Comparison of ENCODE assay signal across 9 cellular contexts in genomic region chr7:149239345-149240143, GRCh38. TPM values are rescaled to one million over a fixed set of nuclear protein-coding genes. Genes with fewer than 3 reads are reported as not detected.
DNase-seq lines count a peak whose midpoint lies in the region; ATAC-seq, FAIRE-seq and TF ChIP-seq lines count a peak whose summit lies in the region.
"Had no signal": no experiment of that assay in that cellular context is flagged by ENCODE, and none has a peak within 500 bp of the region (broad histone marks: within the 10 kb centered on the region; RNA-seq: fewer than 3 reads in every experiment).

ZNF212 (plus strand) TSS chr7:149239651; CDS start chr7:149239779, 128 bp downstream.

- intact Hi-C loops in HepG2 (cut with micrococcal nuclease; ENCODE audit: unreplicated experiment): loop anchor here (5.0 kb wide), 1 partner anchor 42 kb away; the partner anchor contains the start of gene ZNF282

- BruUV-seq in HepG2 (replicated peaks; lab: Mats Ljungman, UMichigan): no TSS peak

- no peaks in the 10 kb centered on the region for H3K9me3 ChIP-seq in HepG2 (ENCODE audit: low read length)

- peak; percentile 57 for TF ChIP-seq RAD21 in HepG2 (CRISPR knock-in tag; IDR thresholded peaks at IDR 0.05)

- TF ChIP-seq EP300 in HepG2 (IDR thresholded peaks at IDR 0.05; ENCODE audit: low read depth in 2 of 2, low read length in 2 of 2): peak in 1 of 2 experiments; percentile 10; a peak in 1 of 4 replicates
- peak; percentile 40; the same call in 1 of the 2 replicates for TF ChIP-seq EP300 in HepG2 (CRISPR knock-in tag; IDR thresholded peaks at IDR 0.05; ENCODE audit: borderline replicate concordance)

- peak within 1 kb of the TSS; percentile 96 for H3K4me2 ChIP-seq in HepG2 (ENCODE audit: low read depth, low read length)

- ATAC-seq in GM19324 (IDR thresholded peaks at IDR 0.05; ENCODE audit: low FRiP score, unreplicated experiment) (peak; percentile 98), HG03460 (IDR thresholded peaks at IDR 0.05; ENCODE audit: unreplicated experiment) (peak; percentile 100), HepG2 (peak; percentile 100)

- WGBS in HepG2 (ENCODE audit: low lambda C conversion rate): under 1% methylated on average over 15 of the region's 64 CpGs

- peak; percentile 22 to 90 (median 84) for DNase-seq in C1 segment of cervical spinal cord (lab: John Stamatoyannopoulos, UW)
- DNase-seq in NCI-H526 (lab: John Stamatoyannopoulos, UW): peak; percentile 89 to 96
- DNase-seq in activated CD4-positive, alpha-beta T cell treated with anti-CD3 and anti-CD28 coated beads for 48 hours: peak; percentile 93
- DNase-seq in coronary artery (ENCODE audit: low spot score): peak; percentile 92
- DNase-seq in HepG2 (ENCODE audit: low spot score): peak; percentile 86
- peak; percentile 90 for DNase-seq in stimulated activated CD4-positive, alpha-beta T cell treated with anti-CD3 and anti-CD28 coated beads, Interleukin-4, amount 100 ng/mL, for 1 hour

- H3K27ac ChIP-seq in coronary artery (peak within 1 kb of the TSS; percentile 51 to 82), HepG2 (ENCODE audit: extremely low read length, insufficient read depth, low read length) (peak within 1 kb of the TSS; percentile 50)

- H3K4me3 ChIP-seq in coronary artery (peak within 1 kb of the TSS; percentile 96), HepG2 (replicated peaks in 1 of 3; ENCODE audit: insufficient read depth in 1 of 3, low read depth in 2 of 3, low read length in 3 of 3) (peak within 1 kb of the TSS; percentile 86 to 94 (median 90))

- POLR2A ChIA-PET in HepG2 (lab: Yijun Ruan, JAX): no interaction called here

- H3K79me2 ChIP-seq in HepG2 (ENCODE audit: insufficient read depth, low read length): peaks cover 20% of the 10 kb centered on the region

- CTCF ChIA-PET in HepG2 (lab: Yijun Ruan, JAX; ENCODE audit: low intra/inter-chr PET ratio, low total read pairs): interaction anchor here (1.4 kb wide), 1 partner anchor 258 kb away, joined by 4 read pairs; the partner anchor contains the start of gene ZNF746

- H3K27me3 ChIP-seq in HepG2 (ENCODE audit: control insufficient read depth in 1 of 2, insufficient read depth in 2 of 2, low read length in 2 of 2): no peaks in the 10 kb centered on the region; a peak in 1 of 5 replicates

- peaks cover 4% of the 10 kb centered on the region; the same call in 1 of the 2 replicates for H4K20me1 ChIP-seq in HepG2 (ENCODE audit: insufficient read depth, low read length)

- in situ Hi-C loops in HepG2 (cut with HindIII; ENCODE audit: extremely low pct_ligation_motif_present, low pct_unique_long_range_greater_than_20kb): no loop called here

- H2AFZ ChIP-seq in HepG2 (ENCODE audit: low read length): peak within 1 kb of the TSS; percentile 99

- no peak for FAIRE-seq in HepG2 (lab: Jason Lieb, UNC)
- FAIRE-seq: islet of Langerhans had no signal

- H3K36me3 ChIP-seq in HepG2 (replicated peaks in 1 of 2; ENCODE audit: control insufficient read depth in 1 of 2, insufficient read depth in 2 of 2, low read length in 2 of 2): no peaks in the 10 kb centered on the region

- TF ChIP-seq CTCF in coronary artery (IDR thresholded peaks at IDR 0.05) (peak; percentile 78), HepG2 (CRISPR knock-in tag; IDR thresholded peaks at IDR 0.05) (peak; percentile 99)

- peak; percentile 47 to 71; a peak in 2 of 4 replicates for TF ChIP-seq POLR2A in HepG2 (IDR thresholded peaks at IDR 0.05; ENCODE audit: insufficient read depth in 1 of 2, low read depth in 2 of 2, low read length in 2 of 2)

- peaks cover 44% of the 10 kb centered on the region for H3K4me1 ChIP-seq in HepG2 (ENCODE audit: insufficient read depth, low read length)

- H3K9ac ChIP-seq in HepG2 (ENCODE audit: insufficient read depth, low read depth, low read length): peak within 1 kb of the TSS; percentile 84

TF ChIP-seq in HepG2, 621 proteins besides CTCF, POLR2A, EP300 and RAD21 (continues in another document):
- TF ChIP-seq, protein P1, sequence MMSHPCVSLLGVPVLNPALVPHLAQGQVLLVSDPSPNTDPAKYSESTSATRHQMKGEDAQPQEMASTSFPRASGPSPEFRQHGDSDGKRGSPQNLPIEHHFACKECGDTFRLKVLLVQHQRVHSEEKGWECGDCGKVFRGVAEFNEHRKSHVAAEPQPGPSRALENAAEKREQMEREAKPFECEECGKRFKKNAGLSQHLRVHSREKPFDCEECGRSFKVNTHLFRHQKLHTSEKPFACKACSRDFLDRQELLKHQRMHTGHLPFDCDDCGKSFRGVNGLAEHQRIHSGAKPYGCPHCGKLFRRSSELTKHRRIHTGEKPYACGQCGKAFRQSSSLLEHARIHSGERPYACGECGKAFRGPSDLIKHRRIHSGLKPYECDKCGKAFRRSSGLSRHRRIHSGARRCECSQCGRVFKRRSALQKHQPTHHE (CRISPR knock-in tag; IDR thresholded peaks at IDR 0.05; ENCODE audit: borderline replicate concordance): peak; percentile 54; the same call in 1 of the 2 replicates
- TF ChIP-seq ATF7 (IDR thresholded peaks at IDR 0.05): no peak
- 0 out of 2 replicates have a peak, but pooled peaks have one; percentile 34 for TF ChIP-seq ATF7 (CRISPR knock-in tag; IDR thresholded peaks at IDR 0.05)
- TF ChIP-seq ZNF879 (CRISPR knock-in tag; IDR thresholded peaks at IDR 0.05): no peak
- peak; percentile 80 for TF ChIP-seq ELF3 (CRISPR knock-in tag; IDR thresholded peaks at IDR 0.05)
- peak; percentile 75; the same call in 1 of the 2 replicates for TF ChIP-seq MYC (CRISPR knock-in tag; IDR thresholded peaks at IDR 0.05; ENCODE audit: borderline replicate concordance)
- TF ChIP-seq ZNF614 (CRISPR knock-in tag; IDR thresholded peaks at IDR 0.05; ENCODE audit: borderline replicate concordance): peak; percentile 76; the same call in 1 of the 2 replicates
- peak; percentile 73 for TF ChIP-seq MIXL1 (CRISPR knock-in tag; IDR thresholded peaks at IDR 0.05)
- TF ChIP-seq, protein P2, sequence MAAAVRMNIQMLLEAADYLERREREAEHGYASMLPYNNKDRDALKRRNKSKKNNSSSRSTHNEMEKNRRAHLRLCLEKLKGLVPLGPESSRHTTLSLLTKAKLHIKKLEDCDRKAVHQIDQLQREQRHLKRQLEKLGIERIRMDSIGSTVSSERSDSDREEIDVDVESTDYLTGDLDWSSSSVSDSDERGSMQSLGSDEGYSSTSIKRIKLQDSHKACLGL (CRISPR knock-in tag; IDR thresholded peaks at IDR 0.05): peak; percentile 71; the same call in 1 of the 2 replicates
- TF ChIP-seq ZFP36 (IDR thresholded peaks at IDR 0.05; ENCODE audit: borderline replicate concordance, low read depth, low read length, partially characterized antibody): no peak
- peak; percentile 71 for TF ChIP-seq ISL2 (CRISPR knock-in tag; IDR thresholded peaks at IDR 0.05)
- peak; percentile 84 for TF ChIP-seq CCDC6 (CRISPR knock-in tag; IDR thresholded peaks at IDR 0.05)
- no peak for TF ChIP-seq FOXM1 (CRISPR knock-in tag; IDR thresholded peaks at IDR 0.05)
- TF ChIP-seq ARNTL (CRISPR knock-in tag; IDR thresholded peaks at IDR 0.05): no peak
- TF ChIP-seq ZNF292 (CRISPR knock-in tag; IDR thresholded peaks at IDR 0.05; ENCODE audit: borderline replicate concordance, low read depth): no peak
- TF ChIP-seq ZNF749 (CRISPR knock-in tag; IDR thresholded peaks at IDR 0.05; ENCODE audit: borderline replicate concordance): no peak
- TF ChIP-seq ETV5 (CRISPR knock-in tag; IDR thresholded peaks at IDR 0.05; ENCODE audit: borderline replicate concordance): peak; percentile 53
- TF ChIP-seq HOXA3 (CRISPR knock-in tag; IDR thresholded peaks at IDR 0.05): peak; percentile 93
- TF ChIP-seq RFX5 (IDR thresholded peaks at IDR 0.05; ENCODE audit: low read depth, low read length): no peak
- no peak for TF ChIP-seq ZNF207 (IDR thresholded peaks at IDR 0.05; ENCODE audit: borderline replicate concordance)
- TF ChIP-seq ZNF605 (CRISPR knock-in tag; IDR thresholded peaks at IDR 0.05): no peak
- no peak for TF ChIP-seq PAWR (CRISPR knock-in tag; IDR thresholded peaks at IDR 0.05; ENCODE audit: borderline replicate concordance)
- no peak for TF ChIP-seq CBX2 (IDR thresholded peaks at IDR 0.05; ENCODE audit: low read depth, low read length)
- TF ChIP-seq CBX2 (CRISPR knock-in tag; IDR thresholded peaks at IDR 0.05; ENCODE audit: low read depth): no peak
- no peak for TF ChIP-seq TCF12 (IDR thresholded peaks at IDR 0.05)
- TF ChIP-seq TCF12 (CRISPR knock-in tag; IDR thresholded peaks at IDR 0.05): peak; percentile 80
- TF ChIP-seq ZSCAN29 (CRISPR knock-in tag; conservative IDR thresholded peaks at IDR 0.05): peak; percentile 57; the same call in 1 of the 2 replicates
- no peak for TF ChIP-seq ZNF253 (CRISPR knock-in tag; IDR thresholded peaks at IDR 0.05; ENCODE audit: borderline replicate concordance)

RNA-seq across cellular contexts. Expression of gene ZNF212, which starts in this region (rescaled TPM):
- 3.8 and 4.3 TPM in 2 replicates for total RNA-seq in HepG2 (2016; rRNA removed; fragmentation: Illumina TruSeq; extraction: Trizol)
- total RNA-seq in HepG2 (2016; cell fraction: cytosol; rRNA removed; fragmentation: Illumina TruSeq; extraction: Trizol; ENCODE audit: low read depth): 0.40 and 1.1 TPM in 2 replicates
- total RNA-seq in HepG2 (2016; cell fraction: insoluble cytoplasmic fraction; rRNA removed; fragmentation: Illumina TruSeq; extraction: Trizol): 3.6 and 4.1 TPM in 2 replicates
- total RNA-seq in HepG2 (2016; cell fraction: membrane; rRNA removed; fragmentation: Illumina TruSeq; extraction: Trizol): 1.9 and 2.0 TPM in 2 replicates
- 3.3 and 4.5 TPM in 2 replicates for total RNA-seq in HepG2 (2016; cell fraction: nucleus; rRNA removed; fragmentation: Illumina TruSeq; extraction: Trizol)
- polyA plus RNA-seq in HepG2 (2011; rRNA removed): 2.6 and 3.1 TPM in 2 replicates
- polyA plus RNA-seq in HepG2 (2011; cell fraction: cytosol; rRNA removed): 2.1 and 2.3 TPM in 2 replicates
- polyA plus RNA-seq in HepG2 (2011; cell fraction: nucleus; rRNA removed): 11.2 and 11.6 TPM in 2 replicates
- 3.9 TPM in 2 replicates for polyA plus RNA-seq in HepG2 (2012)
- 0.28 and 0.59 TPM in 2 replicates for polyA plus RNA-seq in HepG2 (2016; cell fraction: cytosol; fragmentation: Illumina TruSeq; extraction: Trizol; ENCODE audit: low read depth)
- 4.2 and 5.8 TPM in 2 replicates for polyA plus RNA-seq in HepG2 (2016; cell fraction: insoluble cytoplasmic fraction; fragmentation: Illumina TruSeq; extraction: Trizol; ENCODE audit: low read depth)
- 1.0 and 1.3 TPM in 2 replicates for polyA plus RNA-seq in HepG2 (2016; cell fraction: membrane; fragmentation: Illumina TruSeq; extraction: Trizol; ENCODE audit: low read depth)
- polyA plus RNA-seq in HepG2 (2016; cell fraction: nucleus; fragmentation: Illumina TruSeq; extraction: Trizol; ENCODE audit: insufficient read depth, low read depth): 14.2 and 14.5 TPM in 2 replicates
- 4.0 and 4.6 TPM in 2 replicates for polyA minus RNA-seq in HepG2 (2011; rRNA and poly(A)+ RNA removed; ENCODE audit: low replicate concordance)
- polyA minus RNA-seq in HepG2 (2011; cell fraction: cytosol; rRNA and poly(A)+ RNA removed): 1.7 and 2.3 TPM in 2 replicates
- polyA minus RNA-seq in HepG2 (2011; cell fraction: nucleus; rRNA and poly(A)+ RNA removed): 5.2 and 6.1 TPM in 2 replicates

Comparison
In these comparisons a context has a peak if more than half of its experiments do, and no peak if none do; other contexts are left out.
1. Peak in every context shown above with its lines: DNase-seq, ATAC-seq, H3K4me3 ChIP-seq and H3K27ac ChIP-seq.